ENCODE assay signal across 18 cellular contexts in genomic region chr21:40635336-40635735, GRCh38.
A peak's percentile ranks its signal among the peaks of the same experiment; 100 is the strongest.
DNase-seq lines count a peak whose midpoint lies in the region; ATAC-seq, FAIRE-seq and TF ChIP-seq lines count a peak whose summit lies in the region.
"Had no signal": no experiment of that assay in that cellular context is flagged by ENCODE, and none has a peak within 500 bp of the region (broad histone marks: within the 10 kb centered on the region; RNA-seq: fewer than 3 reads in every experiment).

No MANE protein-coding gene starts in this region.

- H2BK15ac ChIP-seq in H1 (ENCODE audit: low read length) = no peak overlapping the region

- H4K8ac ChIP-seq in H1 (ENCODE audit: extremely low read depth, insufficient read depth, low read length) = no peak overlapping the region

- no peak for TF ChIP-seq POLR2A in H1 (IDR thresholded peaks at IDR 0.05; ENCODE audit: control extremely low read depth in 1 of 2, low read depth in 2 of 2, low read length in 2 of 2)
- no peak for TF ChIP-seq POLR2A in tibial nerve (IDR thresholded peaks at IDR 0.05)

- no peaks in the 10 kb centered on the region for H3K79me1 ChIP-seq in H1 (ENCODE audit: low read depth, low read length)

- TF ChIP-seq CTCF in H1 (IDR thresholded peaks at IDR 0.05; ENCODE audit: control extremely low read depth in 1 of 3, insufficient read depth in 1 of 3, low read depth in 1 of 3, low read length in 3 of 3) = no peak
- no peak for TF ChIP-seq CTCF in omental fat pad (IDR thresholded peaks at IDR 0.05)
- TF ChIP-seq CTCF in tibial nerve (IDR thresholded peaks at IDR 0.05) = no peak

- no peak overlapping the region for H3K4me3 ChIP-seq in H1 (ENCODE audit: extremely low read depth in 1 of 4, insufficient read depth in 2 of 4, low read depth in 3 of 4, low read length in 4 of 4)
- H3K4me3 ChIP-seq in tibial nerve = no peak overlapping the region
- H3K4me3 ChIP-seq: BLaER1 treated with 17β-estradiol and CSF1 and Interleukin-3, amounts not matched to agents 10 nM and 100 nM; GM23338 had no signal

- no peak overlapping the region; the same call in 1 of the 2 replicates for H2BK12ac ChIP-seq in H1 (ENCODE audit: low read depth, low read length)

- no peak overlapping the region for H3K27ac ChIP-seq in H1 (ENCODE audit: low read depth, low read length)
- H3K27ac ChIP-seq in tibial nerve = no peak overlapping the region
- H3K27ac ChIP-seq: BLaER1 treated with 17β-estradiol and CSF1 and Interleukin-3, amounts not matched to agents 10 nM and 100 nM; HL-60 had no signal

- H4K20me1 ChIP-seq in H1 (replicated peaks in 1 of 2; ENCODE audit: control insufficient read depth in 1 of 2, insufficient read depth in 2 of 2, low read length in 2 of 2) = no peaks in the 10 kb centered on the region
- H4K20me1 ChIP-seq: BLaER1 treated with 17β-estradiol and CSF1 and Interleukin-3, amounts not matched to agents 10 nM and 100 nM had no signal

- POLR2A ChIA-PET in H1 (lab: Charles Lee; ENCODE audit: partially characterized antibody) = no interaction called here

- H4K91ac ChIP-seq in H1 (replicated peaks; ENCODE audit: insufficient read length, low read length) = no peak overlapping the region

- H2BK120ac ChIP-seq in H1 (replicated peaks; ENCODE audit: low read depth, low read length) = no peak overlapping the region

- H4K5ac ChIP-seq in H1 (ENCODE audit: insufficient read length, low read depth, low read length) = no peak overlapping the region

- no peak overlapping the region for H3K4ac ChIP-seq in H1 (replicated peaks; ENCODE audit: insufficient read length, low read depth, low read length)

- TF ChIP-seq RAD21 in H1 (IDR thresholded peaks at IDR 0.05 in 1 of 2, conservative IDR thresholded peaks at IDR 0.05 in 1 of 2; ENCODE audit: low read depth in 2 of 2, low read length in 2 of 2) = no peak

- H3K56ac ChIP-seq in H1 (replicated peaks; ENCODE audit: insufficient read length, low read depth, low read length) = no peak overlapping the region

- no peak overlapping the region for H2AK5ac ChIP-seq in H1 (ENCODE audit: low read depth, low read length)

- ATAC-seq in omental fat pad (ENCODE audit: low FRiP score) = peak; percentile 23
- no peak for ATAC-seq in HG02970 (IDR thresholded peaks at IDR 0.05; ENCODE audit: low FRiP score, unreplicated experiment)
- ATAC-seq: CD8-positive, alpha-beta T cell; GM23338; HCT116 had no signal

- no peak overlapping the region for H3K9ac ChIP-seq in H1 (replicated peaks in 1 of 4; ENCODE audit: extremely low read depth in 1 of 4, low read depth in 3 of 4, low read length in 3 of 4)
- H3K9ac ChIP-seq: BLaER1 treated with 17β-estradiol and CSF1 and Interleukin-3, amounts not matched to agents 10 nM and 100 nM had no signal

- H3K36me3 ChIP-seq in H1 (ENCODE audit: control insufficient read depth in 2 of 4, insufficient read depth in 4 of 4, low read length in 3 of 4) (no peaks in the 10 kb centered on the region), tibial nerve (no peaks in the 10 kb centered on the region)
- H3K36me3 ChIP-seq: BLaER1 treated with 17β-estradiol and CSF1 and Interleukin-3, amounts not matched to agents 10 nM and 100 nM had no signal

- H3K9me3 ChIP-seq in H1 (ENCODE audit: insufficient read depth in 2 of 2, low read depth in 1 of 2, low read length in 1 of 2) = no peaks in the 10 kb centered on the region
- no peaks in the 10 kb centered on the region for H3K9me3 ChIP-seq in tibial nerve
- H3K9me3 ChIP-seq: BLaER1 treated with 17β-estradiol and CSF1 and Interleukin-3, amounts not matched to agents 10 nM and 100 nM had no signal

- no peaks in the 10 kb centered on the region for H3K27me3 ChIP-seq in H1 (replicated peaks in 1 of 4; ENCODE audit: control insufficient read depth in 3 of 4, extremely low read depth in 1 of 4, insufficient read depth in 3 of 4, low read length in 3 of 4)
- H3K27me3 ChIP-seq in tibial nerve = no peaks in the 10 kb centered on the region
- H3K27me3 ChIP-seq: BLaER1 treated with 17β-estradiol and CSF1 and Interleukin-3, amounts not matched to agents 10 nM and 100 nM had no signal

- no peak overlapping the region for H3K18ac ChIP-seq in H1 (ENCODE audit: extremely low read depth, low read length)

- no peak overlapping the region for H3K14ac ChIP-seq in H1 (ENCODE audit: insufficient read length)

- H3K4me1 ChIP-seq in H1 (replicated peaks in 1 of 4; ENCODE audit: control insufficient read depth in 3 of 4, insufficient read depth in 4 of 4, low read length in 3 of 4) = no peaks in the 10 kb centered on the region
- H3K4me1 ChIP-seq in tibial nerve = no peaks in the 10 kb centered on the region

- DNase-seq in NCI-H82 (lab: John Stamatoyannopoulos, UW) (peak; percentile 21), NCI-H82 treated with DMSO at 0.1 percent for 48 hours (lab: John Stamatoyannopoulos, UW; ENCODE audit: unreplicated experiment) (no peak), NCI-H69 (lab: John Stamatoyannopoulos, UW) (peak; percentile 62), H1 (ENCODE audit: low read depth in 1 of 2, low spot score in 2 of 2) (no peak), omental fat pad (ENCODE audit: low spot score) (no peak), tibial nerve (ENCODE audit: low spot score in 2 of 2) (no peak), NCI-H2171 treated with DMSO at 0.1 percent for 48 hours (lab: John Stamatoyannopoulos, UW) (no peak)
- DNase-seq: 8988T; Calu3; CD8-positive, alpha-beta T cell; DMS79 treated with DMSO at 0.1 percent for 48 hours; GF-D8; H7 had no signal

- TF ChIP-seq EP300 in H1 (IDR thresholded peaks at IDR 0.05; ENCODE audit: borderline replicate concordance in 1 of 2, low read depth in 2 of 2, low read length in 2 of 2) (no peak), tibial nerve (IDR thresholded peaks at IDR 0.05) (no peak)

- no peak overlapping the region for H2BK5ac ChIP-seq in H1 (ENCODE audit: low read depth, low read length)

- 0 out of 2 replicates have a peak overlapping the region, but pooled peaks have one; percentile 59 for H2AFZ ChIP-seq in H1 (ENCODE audit: low read length)
- H2AFZ ChIP-seq: GM23338 had no signal

- no peak overlapping the region for H3K23ac ChIP-seq in H1 (ENCODE audit: insufficient read length)

- CTCF ChIA-PET in H1 (lab: Charles Lee; ENCODE audit: partially characterized antibody) = no interaction called here

- no peak overlapping the region for H2BK20ac ChIP-seq in H1 (ENCODE audit: low read length)

- WGBS in H1 (ENCODE audit: extremely low coverage in 1 of 2, insufficient coverage in 1 of 2, insufficient read length in 1 of 2, insufficient replicate concordance in 2 of 2, low coverage in 1 of 2, low lambda C conversion rate in 2 of 2, missing lambda C conversion rate in 1 of 2), 2 experiments = 94% methylated on average over 5 of the region's 5 CpGs; no CpG with 5 or more reads in 1 of the 2 experiments
- WGBS in tibial nerve, 2 donors = 72 to 73% methylated on average over 5 of the region's 5 CpGs

- no peak for FAIRE-seq in H1 (lab: Jason Lieb, UNC)

- H3K4me2 ChIP-seq in H1 (ENCODE audit: insufficient read depth in 1 of 2, low read depth in 2 of 2, low read length in 2 of 2) = no peak overlapping the region
- H3K4me2 ChIP-seq: BLaER1 treated with 17β-estradiol and CSF1 and Interleukin-3, amounts not matched to agents 10 nM and 100 nM; GM23338 had no signal

- H3K79me2 ChIP-seq in H1 (ENCODE audit: control insufficient read depth in 1 of 2, insufficient read depth in 2 of 2, low read length in 2 of 2) = no peaks in the 10 kb centered on the region

- H3K23me2 ChIP-seq in H1 (ENCODE audit: low read depth, low read length) = no peaks in the 10 kb centered on the region

TF ChIP-seq in H1, 55 proteins besides CTCF, POLR2A, EP300 and RAD21:
- TF ChIP-seq RFX5 (IDR thresholded peaks at IDR 0.05; ENCODE audit: borderline replicate concordance, low read depth, low read length) = no peak
- TF ChIP-seq RNF2 (IDR thresholded peaks at IDR 0.05; ENCODE audit: borderline replicate concordance, low read depth, low read length, missing control alignments, poor library complexity, severe bottlenecking) = no peak
- no peak for TF ChIP-seq RBBP5 (IDR thresholded peaks at IDR 0.05; ENCODE audit: borderline replicate concordance, low read depth, low read length)
- no peak for TF ChIP-seq NANOG (IDR thresholded peaks at IDR 0.05; ENCODE audit: insufficient read depth, low read depth, low read length, poor library complexity, severe bottlenecking)
- TF ChIP-seq SUZ12 (IDR thresholded peaks at IDR 0.05; ENCODE audit: low read length) = no peak
TF ChIP-seq in H1: peak in this region for 0.

Comparison
In these comparisons a context has a peak if more than half of its experiments do, and no peak if none do; other contexts are left out.
1. DNase-seq: peak in NCI-H82 (single experiment) and NCI-H69 (single experiment); none in NCI-H82 treated with DMSO at 0.1 percent for 48 hours (single experiment), H1 (0 of 2), omental fat pad (single experiment), tibial nerve (0 of 2) and NCI-H2171 treated with DMSO at 0.1 percent for 48 hours (single experiment).